In the genomic region with DNA sequence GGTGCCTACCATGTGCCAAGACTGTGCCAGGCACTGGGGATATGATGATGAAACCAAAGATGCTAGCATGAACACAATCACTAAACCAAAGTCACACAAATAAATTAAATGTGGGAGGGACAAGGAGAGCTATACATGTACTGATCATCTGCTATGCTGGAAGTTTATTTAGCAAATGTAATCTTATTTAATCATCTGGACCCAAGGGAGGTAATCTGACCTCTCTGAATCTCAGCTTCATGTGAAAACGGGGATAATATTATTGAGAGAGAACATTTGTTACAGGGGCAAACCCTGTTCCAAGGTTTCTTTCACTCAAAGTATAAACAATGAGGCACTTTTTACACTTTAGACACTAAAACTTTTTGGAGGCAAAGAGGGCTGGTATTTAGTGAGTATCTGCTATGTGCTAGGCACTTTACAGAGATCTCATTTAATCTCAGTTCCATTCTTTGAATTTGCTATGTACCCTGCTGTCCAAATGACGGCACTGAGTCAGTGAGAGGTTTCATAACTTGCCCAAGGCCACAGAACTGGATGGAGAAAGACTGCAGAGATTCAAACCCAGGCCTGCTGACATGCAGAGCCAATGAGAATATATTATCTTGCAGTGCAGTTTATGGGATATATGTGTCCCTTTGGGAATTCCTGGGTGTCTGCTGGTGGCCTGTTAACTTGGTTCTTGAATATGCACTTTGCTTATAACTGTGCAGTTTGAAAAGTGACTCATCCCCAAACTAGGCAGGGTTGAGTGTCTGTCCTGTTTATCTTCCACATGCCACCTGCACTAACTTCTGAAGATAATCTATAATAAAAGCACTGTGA, we compare ENCODE assay signal across 1 cellular context.
TF ChIP-seq lines count a peak whose summit lies in the region.

No MANE protein-coding gene starts in this region.

TF ChIP-seq in HepG2, 621 proteins besides CTCF, POLR2A, EP300 and RAD21 (continued from another document and continues in another):
- TF ChIP-seq, protein P1, sequence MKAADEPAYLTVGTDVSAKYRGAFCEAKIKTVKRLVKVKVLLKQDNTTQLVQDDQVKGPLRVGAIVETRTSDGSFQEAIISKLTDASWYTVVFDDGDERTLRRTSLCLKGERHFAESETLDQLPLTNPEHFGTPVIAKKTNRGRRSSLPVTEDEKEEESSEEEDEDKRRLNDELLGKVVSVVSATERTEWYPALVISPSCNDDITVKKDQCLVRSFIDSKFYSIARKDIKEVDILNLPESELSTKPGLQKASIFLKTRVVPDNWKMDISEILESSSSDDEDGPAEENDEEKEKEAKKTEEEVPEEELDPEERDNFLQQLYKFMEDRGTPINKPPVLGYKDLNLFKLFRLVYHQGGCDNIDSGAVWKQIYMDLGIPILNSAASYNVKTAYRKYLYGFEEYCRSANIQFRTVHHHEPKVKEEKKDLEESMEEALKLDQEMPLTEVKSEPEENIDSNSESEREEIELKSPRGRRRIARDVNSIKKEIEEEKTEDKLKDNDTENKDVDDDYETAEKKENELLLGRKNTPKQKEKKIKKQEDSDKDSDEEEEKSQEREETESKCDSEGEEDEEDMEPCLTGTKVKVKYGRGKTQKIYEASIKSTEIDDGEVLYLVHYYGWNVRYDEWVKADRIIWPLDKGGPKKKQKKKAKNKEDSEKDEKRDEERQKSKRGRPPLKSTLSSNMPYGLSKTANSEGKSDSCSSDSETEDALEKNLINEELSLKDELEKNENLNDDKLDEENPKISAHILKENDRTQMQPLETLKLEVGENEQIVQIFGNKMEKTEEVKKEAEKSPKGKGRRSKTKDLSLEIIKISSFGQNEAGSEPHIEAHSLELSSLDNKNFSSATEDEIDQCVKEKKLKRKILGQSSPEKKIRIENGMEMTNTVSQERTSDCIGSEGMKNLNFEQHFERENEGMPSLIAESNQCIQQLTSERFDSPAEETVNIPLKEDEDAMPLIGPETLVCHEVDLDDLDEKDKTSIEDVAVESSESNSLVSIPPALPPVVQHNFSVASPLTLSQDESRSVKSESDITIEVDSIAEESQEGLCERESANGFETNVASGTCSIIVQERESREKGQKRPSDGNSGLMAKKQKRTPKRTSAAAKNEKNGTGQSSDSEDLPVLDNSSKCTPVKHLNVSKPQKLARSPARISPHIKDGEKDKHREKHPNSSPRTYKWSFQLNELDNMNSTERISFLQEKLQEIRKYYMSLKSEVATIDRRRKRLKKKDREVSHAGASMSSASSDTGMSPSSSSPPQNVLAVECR (CRISPR knock-in tag; IDR thresholded peaks at IDR 0.05; ENCODE audit: borderline replicate concordance), result peak; percentile 49; the same call in 1 of the 2 replicates
- TF ChIP-seq MEIS1 (CRISPR knock-in tag; IDR thresholded peaks at IDR 0.05; ENCODE audit: borderline replicate concordance) (no peak), ZNF264 (CRISPR knock-in tag; IDR thresholded peaks at IDR 0.05) (no peak), ZSCAN20 (CRISPR knock-in tag; IDR thresholded peaks at IDR 0.05; ENCODE audit: borderline replicate concordance) (no peak), ZNF292 (CRISPR knock-in tag; IDR thresholded peaks at IDR 0.05; ENCODE audit: borderline replicate concordance, low read depth) (peak; percentile 84; the same call in 1 of the 2 replicates), ATF7-NPFF (CRISPR knock-in tag; IDR thresholded peaks at IDR 0.05; ENCODE audit: low read depth) (no peak), ZBTB7A (CRISPR knock-in tag; IDR thresholded peaks at IDR 0.05) (no peak), DNMT1 (CRISPR knock-in tag; IDR thresholded peaks at IDR 0.05) (no peak), ZNF343 (CRISPR knock-in tag; IDR thresholded peaks at IDR 0.05) (no peak), ZNF660 (CRISPR knock-in tag; IDR thresholded peaks at IDR 0.05; ENCODE audit: borderline replicate concordance, low read depth) (no peak), CEBPG (CRISPR knock-in tag; IDR thresholded peaks at IDR 0.05) (peak; percentile 77), NCOR1 (IDR thresholded peaks at IDR 0.05; ENCODE audit: borderline replicate concordance, low read length) (no peak), FOXA1 (IDR thresholded peaks at IDR 0.05) (no peak), FOXA1 (CRISPR knock-in tag; IDR thresholded peaks at IDR 0.05) (0 out of 2 replicates have a peak, but pooled peaks have one; percentile 24), ZNF572 (CRISPR knock-in tag; IDR thresholded peaks at IDR 0.05) (no peak), GPN1 (CRISPR knock-in tag; IDR thresholded peaks at IDR 0.05; ENCODE audit: borderline replicate concordance) (no peak), NFE2 (CRISPR knock-in tag; IDR thresholded peaks at IDR 0.05) (no peak), CREM (IDR thresholded peaks at IDR 0.05) (peak; percentile 50; the same call in 1 of the 2 replicates), CREM (CRISPR knock-in tag; IDR thresholded peaks at IDR 0.05) (no peak), FOXC1 (CRISPR knock-in tag; IDR thresholded peaks at IDR 0.05; ENCODE audit: borderline replicate concordance) (no peak), HDAC1 (CRISPR knock-in tag; IDR thresholded peaks at IDR 0.05) (0 out of 2 replicates have a peak, but pooled peaks have one; percentile 43), PHF8 (CRISPR knock-in tag; IDR thresholded peaks at IDR 0.05) (no peak), RFX3 (CRISPR knock-in tag; IDR thresholded peaks at IDR 0.05) (no peak), SALL1 (CRISPR knock-in tag; IDR thresholded peaks at IDR 0.05) (peak; percentile 71), MAFK (conservative IDR thresholded peaks at IDR 0.05 in 1 of 2, IDR thresholded peaks at IDR 0.05 in 1 of 2; ENCODE audit: low read length in 2 of 2) (0 out of 4 replicates have a peak, but pooled peaks of 1 of the 2 experiments have one; percentile 11), BORCS8-MEF2B (CRISPR knock-in tag; IDR thresholded peaks at IDR 0.05) (no peak), SRSF9 (IDR thresholded peaks at IDR 0.05; ENCODE audit: borderline replicate concordance, insufficient read depth, low read depth, low read length, poor library complexity, severe bottlenecking) (no peak), ZNF629 (CRISPR knock-in tag; conservative IDR thresholded peaks at IDR 0.05) (no peak), ZSCAN30 (CRISPR knock-in tag; IDR thresholded peaks at IDR 0.05) (0 out of 2 replicates have a peak, but pooled peaks have one; percentile 61), SKI (IDR thresholded peaks at IDR 0.05; ENCODE audit: partially characterized antibody) (peak; percentile 11), GATAD1 (CRISPR knock-in tag; IDR thresholded peaks at IDR 0.05) (no peak), SP4 (CRISPR knock-in tag; IDR thresholded peaks at IDR 0.05) (no peak), SP2 (CRISPR knock-in tag; IDR thresholded peaks at IDR 0.05) (no peak), ZNF891 (CRISPR knock-in tag; IDR thresholded peaks at IDR 0.05) (no peak)
- TF ChIP-seq, protein P2, sequence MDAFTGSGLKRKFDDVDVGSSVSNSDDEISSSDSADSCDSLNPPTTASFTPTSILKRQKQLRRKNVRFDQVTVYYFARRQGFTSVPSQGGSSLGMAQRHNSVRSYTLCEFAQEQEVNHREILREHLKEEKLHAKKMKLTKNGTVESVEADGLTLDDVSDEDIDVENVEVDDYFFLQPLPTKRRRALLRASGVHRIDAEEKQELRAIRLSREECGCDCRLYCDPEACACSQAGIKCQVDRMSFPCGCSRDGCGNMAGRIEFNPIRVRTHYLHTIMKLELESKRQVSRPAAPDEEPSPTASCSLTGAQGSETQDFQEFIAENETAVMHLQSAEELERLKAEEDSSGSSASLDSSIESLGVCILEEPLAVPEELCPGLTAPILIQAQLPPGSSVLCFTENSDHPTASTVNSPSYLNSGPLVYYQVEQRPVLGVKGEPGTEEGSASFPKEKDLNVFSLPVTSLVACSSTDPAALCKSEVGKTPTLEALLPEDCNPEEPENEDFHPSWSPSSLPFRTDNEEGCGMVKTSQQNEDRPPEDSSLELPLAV (CRISPR knock-in tag; conservative IDR thresholded peaks at IDR 0.05; ENCODE audit: low read depth), result no peak
- TF ChIP-seq, protein P3, sequence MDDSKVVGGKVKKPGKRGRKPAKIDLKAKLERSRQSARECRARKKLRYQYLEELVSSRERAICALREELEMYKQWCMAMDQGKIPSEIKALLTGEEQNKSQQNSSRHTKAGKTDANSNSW (CRISPR knock-in tag; IDR thresholded peaks at IDR 0.05; ENCODE audit: borderline replicate concordance), result no peak
- TF ChIP-seq, protein P4, sequence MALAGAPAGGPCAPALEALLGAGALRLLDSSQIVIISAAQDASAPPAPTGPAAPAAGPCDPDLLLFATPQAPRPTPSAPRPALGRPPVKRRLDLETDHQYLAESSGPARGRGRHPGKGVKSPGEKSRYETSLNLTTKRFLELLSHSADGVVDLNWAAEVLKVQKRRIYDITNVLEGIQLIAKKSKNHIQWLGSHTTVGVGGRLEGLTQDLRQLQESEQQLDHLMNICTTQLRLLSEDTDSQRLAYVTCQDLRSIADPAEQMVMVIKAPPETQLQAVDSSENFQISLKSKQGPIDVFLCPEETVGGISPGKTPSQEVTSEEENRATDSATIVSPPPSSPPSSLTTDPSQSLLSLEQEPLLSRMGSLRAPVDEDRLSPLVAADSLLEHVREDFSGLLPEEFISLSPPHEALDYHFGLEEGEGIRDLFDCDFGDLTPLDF (CRISPR knock-in tag; IDR thresholded peaks at IDR 0.05), result no peak
- TF ChIP-seq, protein P5, sequence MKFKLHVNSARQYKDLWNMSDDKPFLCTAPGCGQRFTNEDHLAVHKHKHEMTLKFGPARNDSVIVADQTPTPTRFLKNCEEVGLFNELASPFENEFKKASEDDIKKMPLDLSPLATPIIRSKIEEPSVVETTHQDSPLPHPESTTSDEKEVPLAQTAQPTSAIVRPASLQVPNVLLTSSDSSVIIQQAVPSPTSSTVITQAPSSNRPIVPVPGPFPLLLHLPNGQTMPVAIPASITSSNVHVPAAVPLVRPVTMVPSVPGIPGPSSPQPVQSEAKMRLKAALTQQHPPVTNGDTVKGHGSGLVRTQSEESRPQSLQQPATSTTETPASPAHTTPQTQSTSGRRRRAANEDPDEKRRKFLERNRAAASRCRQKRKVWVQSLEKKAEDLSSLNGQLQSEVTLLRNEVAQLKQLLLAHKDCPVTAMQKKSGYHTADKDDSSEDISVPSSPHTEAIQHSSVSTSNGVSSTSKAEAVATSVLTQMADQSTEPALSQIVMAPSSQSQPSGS (CRISPR knock-in tag; IDR thresholded peaks at IDR 0.05), result no peak
- TF ChIP-seq, protein P6, sequence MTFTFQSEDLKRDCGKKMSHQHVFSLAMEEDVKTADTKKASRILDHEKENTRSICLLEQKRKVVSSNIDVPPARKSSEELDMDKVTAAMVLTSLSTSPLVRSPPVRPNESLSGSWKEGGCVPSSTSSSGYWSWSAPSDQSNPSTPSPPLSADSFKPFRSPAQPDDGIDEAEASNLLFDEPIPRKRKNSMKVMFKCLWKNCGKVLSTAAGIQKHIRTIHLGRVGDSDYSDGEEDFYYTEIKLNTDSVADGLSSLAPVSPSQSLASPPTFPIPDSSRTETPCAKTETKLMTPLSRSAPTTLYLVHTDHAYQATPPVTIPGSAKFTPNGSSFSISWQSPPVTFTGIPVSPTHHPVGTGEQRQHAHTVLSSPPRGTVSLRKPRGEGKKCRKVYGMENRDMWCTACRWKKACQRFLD (CRISPR knock-in tag; IDR thresholded peaks at IDR 0.05; ENCODE audit: borderline replicate concordance), result no peak
- TF ChIP-seq, protein P7, sequence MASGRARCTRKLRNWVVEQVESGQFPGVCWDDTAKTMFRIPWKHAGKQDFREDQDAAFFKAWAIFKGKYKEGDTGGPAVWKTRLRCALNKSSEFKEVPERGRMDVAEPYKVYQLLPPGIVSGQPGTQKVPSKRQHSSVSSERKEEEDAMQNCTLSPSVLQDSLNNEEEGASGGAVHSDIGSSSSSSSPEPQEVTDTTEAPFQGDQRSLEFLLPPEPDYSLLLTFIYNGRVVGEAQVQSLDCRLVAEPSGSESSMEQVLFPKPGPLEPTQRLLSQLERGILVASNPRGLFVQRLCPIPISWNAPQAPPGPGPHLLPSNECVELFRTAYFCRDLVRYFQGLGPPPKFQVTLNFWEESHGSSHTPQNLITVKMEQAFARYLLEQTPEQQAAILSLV (CRISPR knock-in tag; IDR thresholded peaks at IDR 0.05; ENCODE audit: borderline replicate concordance), result no peak
- TF ChIP-seq, protein P8, sequence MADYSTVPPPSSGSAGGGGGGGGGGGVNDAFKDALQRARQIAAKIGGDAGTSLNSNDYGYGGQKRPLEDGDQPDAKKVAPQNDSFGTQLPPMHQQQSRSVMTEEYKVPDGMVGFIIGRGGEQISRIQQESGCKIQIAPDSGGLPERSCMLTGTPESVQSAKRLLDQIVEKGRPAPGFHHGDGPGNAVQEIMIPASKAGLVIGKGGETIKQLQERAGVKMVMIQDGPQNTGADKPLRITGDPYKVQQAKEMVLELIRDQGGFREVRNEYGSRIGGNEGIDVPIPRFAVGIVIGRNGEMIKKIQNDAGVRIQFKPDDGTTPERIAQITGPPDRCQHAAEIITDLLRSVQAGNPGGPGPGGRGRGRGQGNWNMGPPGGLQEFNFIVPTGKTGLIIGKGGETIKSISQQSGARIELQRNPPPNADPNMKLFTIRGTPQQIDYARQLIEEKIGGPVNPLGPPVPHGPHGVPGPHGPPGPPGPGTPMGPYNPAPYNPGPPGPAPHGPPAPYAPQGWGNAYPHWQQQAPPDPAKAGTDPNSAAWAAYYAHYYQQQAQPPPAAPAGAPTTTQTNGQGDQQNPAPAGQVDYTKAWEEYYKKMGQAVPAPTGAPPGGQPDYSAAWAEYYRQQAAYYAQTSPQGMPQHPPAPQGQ (CRISPR knock-in tag; IDR thresholded peaks at IDR 0.05; ENCODE audit: borderline replicate concordance), result no peak
- TF ChIP-seq, protein P9, sequence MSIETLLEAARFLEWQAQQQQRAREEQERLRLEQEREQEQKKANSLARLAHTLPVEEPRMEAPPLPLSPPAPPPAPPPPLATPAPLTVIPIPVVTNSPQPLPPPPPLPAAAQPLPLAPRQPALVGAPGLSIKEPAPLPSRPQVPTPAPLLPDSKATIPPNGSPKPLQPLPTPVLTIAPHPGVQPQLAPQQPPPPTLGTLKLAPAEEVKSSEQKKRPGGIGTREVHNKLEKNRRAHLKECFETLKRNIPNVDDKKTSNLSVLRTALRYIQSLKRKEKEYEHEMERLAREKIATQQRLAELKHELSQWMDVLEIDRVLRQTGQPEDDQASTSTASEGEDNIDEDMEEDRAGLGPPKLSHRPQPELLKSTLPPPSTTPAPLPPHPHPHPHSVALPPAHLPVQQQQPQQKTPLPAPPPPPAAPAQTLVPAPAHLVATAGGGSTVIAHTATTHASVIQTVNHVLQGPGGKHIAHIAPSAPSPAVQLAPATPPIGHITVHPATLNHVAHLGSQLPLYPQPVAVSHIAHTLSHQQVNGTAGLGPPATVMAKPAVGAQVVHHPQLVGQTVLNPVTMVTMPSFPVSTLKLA (IDR thresholded peaks at IDR 0.05), result no peak
- TF ChIP-seq, protein P10, sequence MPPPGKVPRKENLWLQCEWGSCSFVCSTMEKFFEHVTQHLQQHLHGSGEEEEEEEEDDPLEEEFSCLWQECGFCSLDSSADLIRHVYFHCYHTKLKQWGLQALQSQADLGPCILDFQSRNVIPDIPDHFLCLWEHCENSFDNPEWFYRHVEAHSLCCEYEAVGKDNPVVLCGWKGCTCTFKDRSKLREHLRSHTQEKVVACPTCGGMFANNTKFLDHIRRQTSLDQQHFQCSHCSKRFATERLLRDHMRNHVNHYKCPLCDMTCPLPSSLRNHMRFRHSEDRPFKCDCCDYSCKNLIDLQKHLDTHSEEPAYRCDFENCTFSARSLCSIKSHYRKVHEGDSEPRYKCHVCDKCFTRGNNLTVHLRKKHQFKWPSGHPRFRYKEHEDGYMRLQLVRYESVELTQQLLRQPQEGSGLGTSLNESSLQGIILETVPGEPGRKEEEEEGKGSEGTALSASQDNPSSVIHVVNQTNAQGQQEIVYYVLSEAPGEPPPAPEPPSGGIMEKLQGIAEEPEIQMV (CRISPR knock-in tag; IDR thresholded peaks at IDR 0.05; ENCODE audit: low read depth), result peak; percentile 3; the same call in 1 of the 2 replicates
- TF ChIP-seq, protein P11, sequence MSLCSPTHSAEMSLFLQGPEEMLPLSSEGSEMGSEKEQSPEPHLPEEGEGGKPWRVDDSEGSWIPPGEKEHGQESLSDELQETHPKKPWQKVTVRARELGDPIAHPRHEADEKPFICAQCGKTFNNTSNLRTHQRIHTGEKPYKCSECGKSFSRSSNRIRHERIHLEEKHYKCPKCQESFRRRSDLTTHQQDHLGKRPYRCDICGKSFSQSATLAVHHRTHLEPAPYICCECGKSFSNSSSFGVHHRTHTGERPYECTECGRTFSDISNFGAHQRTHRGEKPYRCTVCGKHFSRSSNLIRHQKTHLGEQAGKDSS (CRISPR knock-in tag; IDR thresholded peaks at IDR 0.05; ENCODE audit: borderline replicate concordance, low read depth), result no peak
